In the genomic region with DNA sequence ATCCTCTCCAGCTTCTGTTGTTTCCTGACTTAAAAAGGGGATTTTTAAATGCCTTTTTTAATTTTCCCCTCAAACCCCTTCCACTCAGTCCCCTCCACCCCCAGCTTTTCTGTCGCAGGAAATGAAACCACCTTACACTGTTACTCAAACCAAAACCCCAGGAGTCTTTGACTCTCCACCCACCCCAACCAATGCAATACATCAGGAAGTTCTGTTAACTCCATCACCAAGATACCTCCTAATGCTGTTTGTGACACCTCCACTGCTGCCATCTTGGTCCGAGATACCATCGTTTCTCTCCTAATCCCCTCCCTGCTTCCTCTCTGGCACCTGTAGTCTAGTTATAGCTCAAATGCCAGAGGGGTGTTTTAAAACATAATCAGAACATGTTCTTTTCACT, we compare ENCODE assay signal across 1 cellular context.
A peak's percentile ranks its signal among the peaks of the same experiment; 100 is the strongest.
TF ChIP-seq lines count a peak whose summit lies in the region.

No MANE protein-coding gene starts in this region.

TF ChIP-seq in GM12878, 131 proteins besides CTCF, POLR2A, EP300 and RAD21 (continued from another document and continues in another):
- TF ChIP-seq, protein P1, sequence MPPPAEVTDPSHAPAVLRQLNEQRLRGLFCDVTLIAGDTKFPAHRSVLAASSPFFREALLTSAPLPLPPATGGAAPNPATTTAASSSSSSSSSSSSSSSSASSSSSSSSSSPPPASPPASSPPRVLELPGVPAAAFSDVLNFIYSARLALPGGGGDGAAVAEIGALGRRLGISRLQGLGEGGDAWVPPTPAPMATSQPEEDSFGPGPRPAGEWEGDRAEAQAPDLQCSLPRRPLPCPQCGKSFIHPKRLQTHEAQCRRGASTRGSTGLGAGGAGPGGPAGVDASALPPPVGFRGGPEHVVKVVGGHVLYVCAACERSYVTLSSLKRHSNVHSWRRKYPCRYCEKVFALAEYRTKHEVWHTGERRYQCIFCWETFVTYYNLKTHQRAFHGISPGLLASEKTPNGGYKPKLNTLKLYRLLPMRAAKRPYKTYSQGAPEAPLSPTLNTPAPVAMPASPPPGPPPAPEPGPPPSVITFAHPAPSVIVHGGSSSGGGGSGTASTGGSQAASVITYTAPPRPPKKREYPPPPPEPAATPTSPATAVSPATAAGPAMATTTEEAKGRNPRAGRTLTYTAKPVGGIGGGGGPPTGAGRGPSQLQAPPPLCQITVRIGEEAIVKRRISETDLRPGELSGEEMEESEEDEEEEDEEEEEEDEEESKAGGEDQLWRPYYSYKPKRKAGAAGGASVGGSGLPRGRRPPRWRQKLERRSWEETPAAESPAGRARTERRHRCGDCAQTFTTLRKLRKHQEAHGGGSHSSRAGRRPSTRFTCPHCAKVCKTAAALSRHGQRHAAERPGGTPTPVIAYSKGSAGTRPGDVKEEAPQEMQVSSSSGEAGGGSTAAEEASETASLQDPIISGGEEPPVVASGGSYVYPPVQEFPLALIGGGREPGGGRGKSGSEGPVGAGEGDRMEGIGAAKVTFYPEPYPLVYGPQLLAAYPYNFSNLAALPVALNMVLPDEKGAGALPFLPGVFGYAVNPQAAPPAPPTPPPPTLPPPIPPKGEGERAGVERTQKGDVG (CRISPR knock-in tag; IDR thresholded peaks at IDR 0.05) = no peak
- no peak for TF ChIP-seq MEF2A (IDR thresholded peaks at IDR 0.05; ENCODE audit: insufficient read depth, low read depth, low read length)
- TF ChIP-seq YY1 (IDR thresholded peaks at IDR 0.05; ENCODE audit: low read depth, low read length) = peak; percentile 82
- TF ChIP-seq TBL1XR1 (IDR thresholded peaks at IDR 0.05; ENCODE audit: low read depth, low read length) = no peak
- TF ChIP-seq NRF1 (conservative IDR thresholded peaks at IDR 0.05; ENCODE audit: low read depth, low read length) = no peak
- TF ChIP-seq, protein P2, sequence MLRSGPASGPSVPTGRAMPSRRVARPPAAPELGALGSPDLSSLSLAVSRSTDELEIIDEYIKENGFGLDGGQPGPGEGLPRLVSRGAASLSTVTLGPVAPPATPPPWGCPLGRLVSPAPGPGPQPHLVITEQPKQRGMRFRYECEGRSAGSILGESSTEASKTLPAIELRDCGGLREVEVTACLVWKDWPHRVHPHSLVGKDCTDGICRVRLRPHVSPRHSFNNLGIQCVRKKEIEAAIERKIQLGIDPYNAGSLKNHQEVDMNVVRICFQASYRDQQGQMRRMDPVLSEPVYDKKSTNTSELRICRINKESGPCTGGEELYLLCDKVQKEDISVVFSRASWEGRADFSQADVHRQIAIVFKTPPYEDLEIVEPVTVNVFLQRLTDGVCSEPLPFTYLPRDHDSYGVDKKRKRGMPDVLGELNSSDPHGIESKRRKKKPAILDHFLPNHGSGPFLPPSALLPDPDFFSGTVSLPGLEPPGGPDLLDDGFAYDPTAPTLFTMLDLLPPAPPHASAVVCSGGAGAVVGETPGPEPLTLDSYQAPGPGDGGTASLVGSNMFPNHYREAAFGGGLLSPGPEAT (IDR thresholded peaks at IDR 0.05; ENCODE audit: low read depth) = no peak
- TF ChIP-seq BCL11A (IDR thresholded peaks at IDR 0.05; ENCODE audit: low read depth, low read length) = no peak
- TF ChIP-seq, protein P3, sequence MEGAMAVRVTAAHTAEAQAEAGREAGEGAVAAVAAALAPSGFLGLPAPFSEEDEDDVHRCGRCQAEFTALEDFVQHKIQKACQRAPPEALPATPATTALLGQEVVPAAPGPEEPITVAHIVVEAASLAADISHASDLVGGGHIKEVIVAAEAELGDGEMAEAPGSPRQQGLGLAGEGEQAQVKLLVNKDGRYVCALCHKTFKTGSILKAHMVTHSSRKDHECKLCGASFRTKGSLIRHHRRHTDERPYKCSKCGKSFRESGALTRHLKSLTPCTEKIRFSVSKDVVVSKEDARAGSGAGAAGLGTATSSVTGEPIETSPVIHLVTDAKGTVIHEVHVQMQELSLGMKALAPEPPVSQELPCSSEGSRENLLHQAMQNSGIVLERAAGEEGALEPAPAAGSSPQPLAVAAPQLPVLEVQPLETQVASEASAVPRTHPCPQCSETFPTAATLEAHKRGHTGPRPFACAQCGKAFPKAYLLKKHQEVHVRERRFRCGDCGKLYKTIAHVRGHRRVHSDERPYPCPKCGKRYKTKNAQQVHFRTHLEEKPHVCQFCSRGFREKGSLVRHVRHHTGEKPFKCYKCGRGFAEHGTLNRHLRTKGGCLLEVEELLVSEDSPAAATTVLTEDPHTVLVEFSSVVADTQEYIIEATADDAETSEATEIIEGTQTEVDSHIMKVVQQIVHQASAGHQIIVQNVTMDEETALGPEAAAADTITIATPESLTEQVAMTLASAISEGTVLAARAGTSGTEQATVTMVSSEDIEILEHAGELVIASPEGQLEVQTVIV (IDR thresholded peaks at IDR 0.05; ENCODE audit: borderline replicate concordance, partially characterized antibody) = no peak
- no peak for TF ChIP-seq EZH2 (IDR thresholded peaks at IDR 0.05; ENCODE audit: borderline replicate concordance, control insufficient read depth, low read depth, low read length)
- no peak for TF ChIP-seq CHD2 (IDR thresholded peaks at IDR 0.05; ENCODE audit: borderline replicate concordance, low read depth, low read length)
- no peak for TF ChIP-seq HDAC6 (IDR thresholded peaks at IDR 0.05; ENCODE audit: unreplicated experiment)
- TF ChIP-seq NR2C2 (IDR thresholded peaks at IDR 0.05; ENCODE audit: borderline replicate concordance, control insufficient read depth, insufficient read length, low read depth) = no peak
- TF ChIP-seq KAT2A (conservative IDR thresholded peaks at IDR 0.05; ENCODE audit: control insufficient read depth, low read depth, low read length) = no peak
- no peak for TF ChIP-seq ZNF217 (IDR thresholded peaks at IDR 0.05)
- TF ChIP-seq RB1 (IDR thresholded peaks at IDR 0.05; ENCODE audit: borderline replicate concordance) = no peak
- TF ChIP-seq SREBF1 (IDR thresholded peaks at IDR 0.05; ENCODE audit: low read length) = no peak
- no peak for TF ChIP-seq RFX5 (IDR thresholded peaks at IDR 0.05; ENCODE audit: low read depth, low read length)
- TF ChIP-seq, protein P4, sequence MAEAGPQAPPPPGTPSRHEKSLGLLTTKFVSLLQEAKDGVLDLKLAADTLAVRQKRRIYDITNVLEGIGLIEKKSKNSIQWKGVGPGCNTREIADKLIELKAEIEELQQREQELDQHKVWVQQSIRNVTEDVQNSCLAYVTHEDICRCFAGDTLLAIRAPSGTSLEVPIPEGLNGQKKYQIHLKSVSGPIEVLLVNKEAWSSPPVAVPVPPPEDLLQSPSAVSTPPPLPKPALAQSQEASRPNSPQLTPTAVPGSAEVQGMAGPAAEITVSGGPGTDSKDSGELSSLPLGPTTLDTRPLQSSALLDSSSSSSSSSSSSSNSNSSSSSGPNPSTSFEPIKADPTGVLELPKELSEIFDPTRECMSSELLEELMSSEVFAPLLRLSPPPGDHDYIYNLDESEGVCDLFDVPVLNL (IDR thresholded peaks at IDR 0.05; ENCODE audit: low read depth, low read length) = no peak
- no peak for TF ChIP-seq ESRRA (IDR thresholded peaks at IDR 0.05; ENCODE audit: low read length)
- TF ChIP-seq, protein P5, sequence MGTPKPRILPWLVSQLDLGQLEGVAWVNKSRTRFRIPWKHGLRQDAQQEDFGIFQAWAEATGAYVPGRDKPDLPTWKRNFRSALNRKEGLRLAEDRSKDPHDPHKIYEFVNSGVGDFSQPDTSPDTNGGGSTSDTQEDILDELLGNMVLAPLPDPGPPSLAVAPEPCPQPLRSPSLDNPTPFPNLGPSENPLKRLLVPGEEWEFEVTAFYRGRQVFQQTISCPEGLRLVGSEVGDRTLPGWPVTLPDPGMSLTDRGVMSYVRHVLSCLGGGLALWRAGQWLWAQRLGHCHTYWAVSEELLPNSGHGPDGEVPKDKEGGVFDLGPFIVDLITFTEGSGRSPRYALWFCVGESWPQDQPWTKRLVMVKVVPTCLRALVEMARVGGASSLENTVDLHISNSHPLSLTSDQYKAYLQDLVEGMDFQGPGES (IDR thresholded peaks at IDR 0.05) = no peak
- TF ChIP-seq, protein P6, sequence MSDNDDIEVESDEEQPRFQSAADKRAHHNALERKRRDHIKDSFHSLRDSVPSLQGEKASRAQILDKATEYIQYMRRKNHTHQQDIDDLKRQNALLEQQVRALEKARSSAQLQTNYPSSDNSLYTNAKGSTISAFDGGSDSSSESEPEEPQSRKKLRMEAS (IDR thresholded peaks at IDR 0.05; ENCODE audit: low read depth, low read length) = no peak
- TF ChIP-seq NR2C1 (IDR thresholded peaks at IDR 0.05) = no peak
- TF ChIP-seq SIN3A (IDR thresholded peaks at IDR 0.05; ENCODE audit: low read depth, low read length) = no peak
- TF ChIP-seq SIX5 (IDR thresholded peaks at IDR 0.05; ENCODE audit: low read depth, low read length, severe bottlenecking) = no peak
- TF ChIP-seq ZNF622 (IDR thresholded peaks at IDR 0.05) = no peak
- TF ChIP-seq GABPA (IDR thresholded peaks at IDR 0.05; ENCODE audit: low read depth) = no peak
- no peak for TF ChIP-seq SREBF2 (IDR thresholded peaks at IDR 0.05; ENCODE audit: low read length)
- no peak for TF ChIP-seq ASH2L (IDR thresholded peaks at IDR 0.05; ENCODE audit: borderline replicate concordance, low read depth)
- peak; percentile 50; the same call in 1 of the 2 replicates for TF ChIP-seq IRF4 (IDR thresholded peaks at IDR 0.05; ENCODE audit: low read depth, low read length)
- TF ChIP-seq MYC (IDR thresholded peaks at IDR 0.05; ENCODE audit: insufficient read depth, insufficient read length, insufficient replicate concordance, low read length, severe bottlenecking) = no peak
- peak; percentile 59 to 60 for TF ChIP-seq IKZF2 (IDR thresholded peaks at IDR 0.05)
- no peak for TF ChIP-seq CHD4 (IDR thresholded peaks at IDR 0.05)
- TF ChIP-seq, protein P7, sequence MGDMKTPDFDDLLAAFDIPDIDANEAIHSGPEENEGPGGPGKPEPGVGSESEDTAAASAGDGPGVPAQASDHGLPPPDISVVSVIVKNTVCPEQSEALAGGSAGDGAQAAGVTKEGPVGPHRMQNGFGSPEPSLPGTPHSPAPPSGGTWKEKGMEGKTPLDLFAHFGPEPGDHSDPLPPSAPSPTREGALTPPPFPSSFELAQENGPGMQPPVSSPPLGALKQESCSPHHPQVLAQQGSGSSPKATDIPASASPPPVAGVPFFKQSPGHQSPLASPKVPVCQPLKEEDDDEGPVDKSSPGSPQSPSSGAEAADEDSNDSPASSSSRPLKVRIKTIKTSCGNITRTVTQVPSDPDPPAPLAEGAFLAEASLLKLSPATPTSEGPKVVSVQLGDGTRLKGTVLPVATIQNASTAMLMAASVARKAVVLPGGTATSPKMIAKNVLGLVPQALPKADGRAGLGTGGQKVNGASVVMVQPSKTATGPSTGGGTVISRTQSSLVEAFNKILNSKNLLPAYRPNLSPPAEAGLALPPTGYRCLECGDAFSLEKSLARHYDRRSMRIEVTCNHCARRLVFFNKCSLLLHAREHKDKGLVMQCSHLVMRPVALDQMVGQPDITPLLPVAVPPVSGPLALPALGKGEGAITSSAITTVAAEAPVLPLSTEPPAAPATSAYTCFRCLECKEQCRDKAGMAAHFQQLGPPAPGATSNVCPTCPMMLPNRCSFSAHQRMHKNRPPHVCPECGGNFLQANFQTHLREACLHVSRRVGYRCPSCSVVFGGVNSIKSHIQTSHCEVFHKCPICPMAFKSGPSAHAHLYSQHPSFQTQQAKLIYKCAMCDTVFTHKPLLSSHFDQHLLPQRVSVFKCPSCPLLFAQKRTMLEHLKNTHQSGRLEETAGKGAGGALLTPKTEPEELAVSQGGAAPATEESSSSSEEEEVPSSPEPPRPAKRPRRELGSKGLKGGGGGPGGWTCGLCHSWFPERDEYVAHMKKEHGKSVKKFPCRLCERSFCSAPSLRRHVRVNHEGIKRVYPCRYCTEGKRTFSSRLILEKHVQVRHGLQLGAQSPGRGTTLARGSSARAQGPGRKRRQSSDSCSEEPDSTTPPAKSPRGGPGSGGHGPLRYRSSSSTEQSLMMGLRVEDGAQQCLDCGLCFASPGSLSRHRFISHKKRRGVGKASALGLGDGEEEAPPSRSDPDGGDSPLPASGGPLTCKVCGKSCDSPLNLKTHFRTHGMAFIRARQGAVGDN (IDR thresholded peaks at IDR 0.05) = no peak
- TF ChIP-seq BRCA1 (IDR thresholded peaks at IDR 0.05; ENCODE audit: low read depth, low read length) = no peak
- TF ChIP-seq GATAD2B (conservative IDR thresholded peaks at IDR 0.05; ENCODE audit: low read depth) = no peak
- TF ChIP-seq SMAD1 (IDR thresholded peaks at IDR 0.05; ENCODE audit: low read depth, partially characterized antibody) = no peak
- TF ChIP-seq, protein P8, sequence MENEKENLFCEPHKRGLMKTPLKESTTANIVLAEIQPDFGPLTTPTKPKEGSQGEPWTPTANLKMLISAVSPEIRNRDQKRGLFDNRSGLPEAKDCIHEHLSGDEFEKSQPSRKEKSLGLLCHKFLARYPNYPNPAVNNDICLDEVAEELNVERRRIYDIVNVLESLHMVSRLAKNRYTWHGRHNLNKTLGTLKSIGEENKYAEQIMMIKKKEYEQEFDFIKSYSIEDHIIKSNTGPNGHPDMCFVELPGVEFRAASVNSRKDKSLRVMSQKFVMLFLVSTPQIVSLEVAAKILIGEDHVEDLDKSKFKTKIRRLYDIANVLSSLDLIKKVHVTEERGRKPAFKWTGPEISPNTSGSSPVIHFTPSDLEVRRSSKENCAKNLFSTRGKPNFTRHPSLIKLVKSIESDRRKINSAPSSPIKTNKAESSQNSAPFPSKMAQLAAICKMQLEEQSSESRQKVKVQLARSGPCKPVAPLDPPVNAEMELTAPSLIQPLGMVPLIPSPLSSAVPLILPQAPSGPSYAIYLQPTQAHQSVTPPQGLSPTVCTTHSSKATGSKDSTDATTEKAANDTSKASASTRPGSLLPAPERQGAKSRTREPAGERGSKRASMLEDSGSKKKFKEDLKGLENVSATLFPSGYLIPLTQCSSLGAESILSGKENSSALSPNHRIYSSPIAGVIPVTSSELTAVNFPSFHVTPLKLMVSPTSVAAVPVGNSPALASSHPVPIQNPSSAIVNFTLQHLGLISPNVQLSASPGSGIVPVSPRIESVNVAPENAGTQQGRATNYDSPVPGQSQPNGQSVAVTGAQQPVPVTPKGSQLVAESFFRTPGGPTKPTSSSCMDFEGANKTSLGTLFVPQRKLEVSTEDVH (IDR thresholded peaks at IDR 0.05; ENCODE audit: low read depth, partially characterized antibody) = no peak
- TF ChIP-seq SRF (IDR thresholded peaks at IDR 0.05; ENCODE audit: low read depth in 2 of 2, low read length in 2 of 2) = no peak
- TF ChIP-seq NFYA (IDR thresholded peaks at IDR 0.05; ENCODE audit: borderline replicate concordance, low read depth, low read length) = no peak
- TF ChIP-seq JUND (IDR thresholded peaks at IDR 0.05; ENCODE audit: low read depth, low read length) = no peak
- TF ChIP-seq KDM1A (IDR thresholded peaks at IDR 0.05; ENCODE audit: borderline replicate concordance) = no peak
- no peak for TF ChIP-seq EGR1 (IDR thresholded peaks at IDR 0.05; ENCODE audit: borderline replicate concordance in 1 of 2, low read depth in 2 of 2, low read length in 2 of 2)
- no peak for TF ChIP-seq PAX8 (IDR thresholded peaks at IDR 0.05)
- TF ChIP-seq POLR2AphosphoS5 (IDR thresholded peaks at IDR 0.05; ENCODE audit: low read length) = no peak
- TF ChIP-seq NFIC (IDR thresholded peaks at IDR 0.05; ENCODE audit: low read depth, low read length) = no peak
- TF ChIP-seq IKZF1 (conservative IDR thresholded peaks at IDR 0.05) = peak; percentile 55
- no peak for TF ChIP-seq RBBP5 (conservative IDR thresholded peaks at IDR 0.05)
- TF ChIP-seq, protein P9, sequence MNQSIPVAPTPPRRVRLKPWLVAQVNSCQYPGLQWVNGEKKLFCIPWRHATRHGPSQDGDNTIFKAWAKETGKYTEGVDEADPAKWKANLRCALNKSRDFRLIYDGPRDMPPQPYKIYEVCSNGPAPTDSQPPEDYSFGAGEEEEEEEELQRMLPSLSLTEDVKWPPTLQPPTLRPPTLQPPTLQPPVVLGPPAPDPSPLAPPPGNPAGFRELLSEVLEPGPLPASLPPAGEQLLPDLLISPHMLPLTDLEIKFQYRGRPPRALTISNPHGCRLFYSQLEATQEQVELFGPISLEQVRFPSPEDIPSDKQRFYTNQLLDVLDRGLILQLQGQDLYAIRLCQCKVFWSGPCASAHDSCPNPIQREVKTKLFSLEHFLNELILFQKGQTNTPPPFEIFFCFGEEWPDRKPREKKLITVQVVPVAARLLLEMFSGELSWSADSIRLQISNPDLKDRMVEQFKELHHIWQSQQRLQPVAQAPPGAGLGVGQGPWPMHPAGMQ (IDR thresholded peaks at IDR 0.05; ENCODE audit: borderline replicate concordance) = no peak
